10 cellular contexts compared by ENCODE assay signal in genomic region chr2:102826904-102827303, GRCh38.
DNase-seq lines count a peak whose midpoint lies in the region; ATAC-seq and TF ChIP-seq lines count a peak whose summit lies in the region.
"Had no signal": no experiment of that assay in that cellular context is flagged by ENCODE, and none has a peak within 500 bp of the region (broad histone marks: within the 10 kb centered on the region; RNA-seq: fewer than 3 reads in every experiment).

No MANE protein-coding gene starts in this region.

- POLR2A ChIA-PET in OCI-LY7 (lab: Charles Lee), result no interaction called here

- H3K9me2 ChIP-seq in hepatocyte (replicated peaks; ENCODE audit: insufficient read depth) (no peaks in the 10 kb centered on the region), OCI-LY7 (ENCODE audit: insufficient read depth, low read length) (no peaks in the 10 kb centered on the region)

- no peak for TF ChIP-seq POLR2A in lower leg skin (IDR thresholded peaks at IDR 0.05)

- no peak overlapping the region for H3K9ac ChIP-seq in BLaER1

- no peaks in the 10 kb centered on the region for H3K9me3 ChIP-seq in BLaER1
- no peaks in the 10 kb centered on the region for H3K9me3 ChIP-seq in SJCRH30 (replicated peaks)
- H3K9me3 ChIP-seq in hepatocyte (ENCODE audit: low read depth), result no peaks in the 10 kb centered on the region
- H3K9me3 ChIP-seq in OCI-LY7 (ENCODE audit: low read length), result no peaks in the 10 kb centered on the region

- H3K4me2 ChIP-seq in BLaER1 (peak overlapping the region; percentile 41; the same call in 1 of the 2 replicates), hepatocyte (peak overlapping the region; percentile 39), OCI-LY7 (ENCODE audit: low read length) (no peak overlapping the region)

- no TSS peak for BruUV-seq in OCI-LY7 (replicated peaks; lab: Mats Ljungman, UMichigan)

- H3K27ac ChIP-seq in BLaER1, result no peak overlapping the region
- H3K27ac ChIP-seq in SJCRH30, result peak overlapping the region; percentile 28; the same call in 1 of the 2 replicates
- H3K27ac ChIP-seq in hepatocyte, result no peak overlapping the region
- H3K27ac ChIP-seq in OCI-LY7 (ENCODE audit: low read depth, low read length, poor library complexity, severe bottlenecking), result no peak overlapping the region
- H3K27ac ChIP-seq: HL-60 had no signal

- no peaks in the 10 kb centered on the region for H3K27me3 ChIP-seq in BLaER1
- no peaks in the 10 kb centered on the region for H3K27me3 ChIP-seq in SJCRH30
- no peaks in the 10 kb centered on the region for H3K27me3 ChIP-seq in hepatocyte

- DNase-seq in NCI-H1436 treated with DMSO at 0.1 percent for 48 hours (lab: John Stamatoyannopoulos, UW), result peak; percentile 33
- peak; percentile 70 to 80 for DNase-seq in SJCRH30
- peak; percentile 46 for DNase-seq in hepatocyte (ENCODE audit: low spot score)
- no peak for DNase-seq in lower leg skin (ENCODE audit: low spot score in 2 of 2)
- DNase-seq in OCI-LY7 (ENCODE audit: low spot score), result no peak
- DNase-seq: stimulated activated CD4-positive, alpha-beta T cell treated with anti-CD3 and anti-CD28 coated beads, Interleukin-4, amount 100 ng/mL, for 1 hour had no signal

- peak overlapping the region; percentile 35 for H2AFZ ChIP-seq in hepatocyte
- no peak overlapping the region for H2AFZ ChIP-seq in OCI-LY7 (ENCODE audit: low read length)

- no peak for TF ChIP-seq CTCF in hepatocyte (IDR thresholded peaks at IDR 0.05; ENCODE audit: poor library complexity)
- TF ChIP-seq CTCF in lower leg skin (IDR thresholded peaks at IDR 0.05), result no peak
- no peak for TF ChIP-seq CTCF in OCI-LY7 (conservative IDR thresholded peaks at IDR 0.05; ENCODE audit: low read length)

- WGBS in hepatocyte (ENCODE audit: low lambda C conversion rate, missing lambda C conversion rate), result 34% methylated on average over 5 of the region's 5 CpGs
- 3 to 5% methylated on average over 5 of the region's 5 CpGs for WGBS in lower leg skin, 2 donors

- no peaks in the 10 kb centered on the region for H3K79me2 ChIP-seq in hepatocyte
- H3K79me2 ChIP-seq in OCI-LY7 (ENCODE audit: insufficient read depth, low read depth, low read length), result no peaks in the 10 kb centered on the region

- H3K4me1 ChIP-seq in BLaER1 (peaks cover 18% of the 10 kb centered on the region), SJCRH30 (peaks cover 10% of the 10 kb centered on the region), hepatocyte (ENCODE audit: insufficient read depth) (no peaks in the 10 kb centered on the region), OCI-LY7 (ENCODE audit: insufficient read depth, low read length, poor library complexity, severe bottlenecking) (no peaks in the 10 kb centered on the region)

- H3K36me3 ChIP-seq in BLaER1 (no peaks in the 10 kb centered on the region), SJCRH30 (no peaks in the 10 kb centered on the region), hepatocyte (replicated peaks; ENCODE audit: insufficient read depth, low read depth) (no peaks in the 10 kb centered on the region), OCI-LY7 (ENCODE audit: insufficient read depth, low read length) (no peaks in the 10 kb centered on the region)

- intact Hi-C loops in lower leg skin (cut with DNase I; ENCODE audit: low total_unique reads) (no loop called here), OCI-LY7 (cut with micrococcal nuclease; ENCODE audit: unreplicated experiment) (no loop called here)

- H4K20me1 ChIP-seq in BLaER1, result no peaks in the 10 kb centered on the region
- no peaks in the 10 kb centered on the region for H4K20me1 ChIP-seq in hepatocyte (ENCODE audit: insufficient read depth, poor library complexity, severe bottlenecking)
- no peaks in the 10 kb centered on the region for H4K20me1 ChIP-seq in OCI-LY7 (ENCODE audit: insufficient read depth, low read length)

- ATAC-seq in HG02623 (IDR thresholded peaks at IDR 0.05; ENCODE audit: unreplicated experiment) (no peak), GM19397 (IDR thresholded peaks at IDR 0.05; ENCODE audit: unreplicated experiment) (no peak)

- H3K4me3 ChIP-seq in BLaER1 (no peak overlapping the region), SJCRH30 (peak overlapping the region; percentile 12; the same call in 1 of the 2 replicates), hepatocyte (no peak overlapping the region), lower leg skin (ENCODE audit: low read depth, poor library complexity, severe bottlenecking) (no peak overlapping the region), OCI-LY7 (ENCODE audit: low read depth, low read length, poor library complexity, severe bottlenecking) (no peak overlapping the region)

- CTCF ChIA-PET in OCI-LY7 (lab: Charles Lee; ENCODE audit: unreplicated experiment), result no interaction called here

Comparison
In these comparisons a context has a peak if more than half of its experiments do, and no peak if none do; other contexts are left out.
1. DNase-seq: peak in NCI-H1436 treated with DMSO at 0.1 percent for 48 hours (single experiment), SJCRH30 (2 of 2) and hepatocyte (single experiment); none in lower leg skin (0 of 2) and OCI-LY7 (single experiment).